ENCODE assay signal across 21 cellular contexts in genomic region chr5:52920929-52921328, GRCh38.
DNase-seq lines count a peak whose midpoint lies in the region; TF ChIP-seq lines count a peak whose summit lies in the region.
"Had no signal": no experiment of that assay in that cellular context is flagged by ENCODE, and none has a peak within 500 bp of the region (broad histone marks: within the 10 kb centered on the region; RNA-seq: fewer than 3 reads in every experiment).

No MANE protein-coding gene starts in this region.

- H3K4me3 Mint-ChIP-seq in HFFc6 (no peak overlapping the region), endodermal cell (no peak overlapping the region)
- H3K4me3 Mint-ChIP-seq: activated CD8-positive, alpha-beta memory T cell treated with anti-CD3 and anti-CD28 coated beads, Interleukin-2, amount 10 ng/mL, durations not matched to agents 7 days and 5 days; neural crest cell; type B pancreatic cell had no signal

- H3K27me3 ChIP-seq in ACC112 (ENCODE audit: insufficient read depth, low read length) (no peaks in the 10 kb centered on the region), brain microvascular endothelial cell (replicated peaks) (no peaks in the 10 kb centered on the region), endodermal cell (ENCODE audit: control insufficient read depth, insufficient read depth, low read length, poor library complexity, severe bottlenecking) (no peaks in the 10 kb centered on the region)
- H3K27me3 ChIP-seq: ascending aorta, dorsolateral prefrontal cortex had no signal

- H3K4me1 ChIP-seq in ACC112 (ENCODE audit: control insufficient read depth, insufficient read depth, low read length, unreplicated experiment) (peaks cover 21% of the 10 kb centered on the region), endodermal cell (ENCODE audit: control insufficient read depth, insufficient read depth, low read length) (no peaks in the 10 kb centered on the region)

- no peaks in the 10 kb centered on the region for H3K9me3 ChIP-seq in endodermal cell (ENCODE audit: control insufficient read depth, low read length)
- H3K9me3 ChIP-seq: A549, ascending aorta had no signal

- H3K36me3 ChIP-seq in ACC112 (ENCODE audit: insufficient read depth, low read length) = no peaks in the 10 kb centered on the region
- no peaks in the 10 kb centered on the region for H3K36me3 ChIP-seq in brain microvascular endothelial cell (replicated peaks)
- no peaks in the 10 kb centered on the region for H3K36me3 ChIP-seq in endodermal cell (ENCODE audit: control insufficient read depth, insufficient read depth, low read length)

- no peak overlapping the region for H3K4me3 ChIP-seq in ACC112 (ENCODE audit: low read depth, low read length)
- H3K4me3 ChIP-seq in brain microvascular endothelial cell (ENCODE audit: low read depth, low read length) = no peak overlapping the region
- no peak overlapping the region for H3K4me3 ChIP-seq in foreskin fibroblast (ENCODE audit: low read depth in 1 of 2, low read length in 2 of 2)
- no peak overlapping the region for H3K4me3 ChIP-seq in endodermal cell (ENCODE audit: low read length)
- H3K4me3 ChIP-seq: A549, ascending aorta, dorsolateral prefrontal cortex had no signal

- H3K79me2 ChIP-seq in ACC112 (ENCODE audit: control insufficient read depth, insufficient read depth, low read length, unreplicated experiment) = no peaks in the 10 kb centered on the region

- peaks cover 30% of the 10 kb centered on the region for H3K36me3 Mint-ChIP-seq in HFFc6 (ENCODE audit: low read depth)
- no peaks in the 10 kb centered on the region for H3K36me3 Mint-ChIP-seq in endodermal cell (ENCODE audit: low read depth)
- H3K36me3 Mint-ChIP-seq: type B pancreatic cell had no signal

- H3K4me1 Mint-ChIP-seq in HFFc6 (ENCODE audit: low read depth) (peaks cover 56% of the 10 kb centered on the region), endodermal cell (peaks cover 12% of the 10 kb centered on the region)
- H3K4me1 Mint-ChIP-seq: neural crest cell had no signal

- no peak overlapping the region for H2AFZ ChIP-seq in ACC112 (ENCODE audit: low read length, unreplicated experiment)

- H3K9ac ChIP-seq in endodermal cell (ENCODE audit: extremely low read depth, low read length, poor library complexity, severe bottlenecking) = no peak overlapping the region

- H3K27ac ChIP-seq in ACC112 (ENCODE audit: low read depth, low read length) (peak overlapping the region; percentile 42), brain microvascular endothelial cell (peak overlapping the region; percentile 67), endodermal cell (ENCODE audit: low read depth, low read length) (no peak overlapping the region)
- H3K27ac ChIP-seq: A549, ascending aorta, dorsolateral prefrontal cortex had no signal

- H3K9me3 Mint-ChIP-seq in HFFc6 = no peaks in the 10 kb centered on the region
- H3K9me3 Mint-ChIP-seq in endodermal cell = no peaks in the 10 kb centered on the region
- H3K9me3 Mint-ChIP-seq: neural crest cell, type B pancreatic cell had no signal

- WGBS in endodermal cell (ENCODE audit: insufficient coverage in 1 of 2, insufficient read length in 1 of 2), 2 experiments = 97 to 100% methylated on average over 1 to 2 of the region's 2 CpGs

- H3K27me3 Mint-ChIP-seq in HFFc6 (ENCODE audit: insufficient read depth) (peaks cover 2% of the 10 kb centered on the region; the same call in 1 of the 2 replicates), endodermal cell (ENCODE audit: insufficient read depth) (no peaks in the 10 kb centered on the region)
- H3K27me3 Mint-ChIP-seq: activated CD8-positive, alpha-beta memory T cell treated with anti-CD3 and anti-CD28 coated beads, Interleukin-2, amount 10 ng/mL, durations not matched to agents 7 days and 5 days; type B pancreatic cell had no signal

- DNase-seq in HFFc6 = peak; percentile 23
- DNase-seq in brain microvascular endothelial cell = no peak
- peak; percentile 32 to 67 for DNase-seq in foreskin fibroblast
- no peak for DNase-seq in GM20000 (ENCODE audit: low spot score)
- DNase-seq in cerebellar nuclear complex (lab: John Stamatoyannopoulos, UW) = no peak
- no peak for DNase-seq in SKM-1 treated with dmso at 0.1 percent for 144 hours (lab: John Stamatoyannopoulos, UW; ENCODE audit: unreplicated experiment)
- no peak for DNase-seq in endodermal cell
- DNase-seq: activated CD8-positive, alpha-beta memory T cell treated with anti-CD3 and anti-CD28 coated beads, Interleukin-2, amount 10 ng/mL, durations not matched to agents 7 days and 5 days; activated gamma-delta T cell; dorsolateral prefrontal cortex; MM.1S; NCI-H187 treated with DMSO at 0.1 percent for 48 hours; NCI-H446 treated with DMSO at 0.1 percent for 48 hours; retina; SIG-M5; stimulated activated naive CD8-positive, alpha-beta T cell treated with anti-CD3 and anti-CD28 coated beads, Interleukin-15, Interleukin-2, amounts not matched to agents 100 U/mL and 50 U/mL, for 24 hours had no signal

- in situ Hi-C loops in brain microvascular endothelial cell (cut with HindIII; ENCODE audit: low pct_ligation_motif_present, low sequenced_read_pairs) = no loop called here

- TF ChIP-seq CTCF in HFFc6 (IDR thresholded peaks at IDR 0.05) (peak; percentile 51; the same call in 1 of the 2 replicates), brain microvascular endothelial cell (IDR thresholded peaks at IDR 0.05; ENCODE audit: low read depth, low read length, missing control alignments) (peak; percentile 9), foreskin fibroblast (IDR thresholded peaks at IDR 0.05; ENCODE audit: low read depth, low read length) (no peak), GM20000 (IDR thresholded peaks at IDR 0.05; ENCODE audit: extremely low read depth, missing control alignments) (no peak), endodermal cell (conservative IDR thresholded peaks at IDR 0.05) (no peak)

- peak overlapping the region; percentile 67 for H3K27ac Mint-ChIP-seq in HFFc6
- H3K27ac Mint-ChIP-seq in endodermal cell = no peak overlapping the region
- H3K27ac Mint-ChIP-seq: activated CD8-positive, alpha-beta memory T cell treated with anti-CD3 and anti-CD28 coated beads, Interleukin-2, amount 10 ng/mL, durations not matched to agents 7 days and 5 days; type B pancreatic cell had no signal

Comparison
In these comparisons a context has a peak if more than half of its experiments do, and no peak if none do; other contexts are left out.
1. DNase-seq: peak in HFFc6 (single experiment) and foreskin fibroblast (2 of 2); none in brain microvascular endothelial cell (single experiment), GM20000 (single experiment), cerebellar nuclear complex (0 of 2), SKM-1 treated with dmso at 0.1 percent for 144 hours (single experiment) and endodermal cell (single experiment).
2. CTCF ChIP-seq: peak in HFFc6 (single experiment) and brain microvascular endothelial cell (single experiment); none in foreskin fibroblast (single experiment), GM20000 (single experiment) and endodermal cell (single experiment).